Comparison of ENCODE assay signal across 18 cellular contexts in the genomic region with DNA sequence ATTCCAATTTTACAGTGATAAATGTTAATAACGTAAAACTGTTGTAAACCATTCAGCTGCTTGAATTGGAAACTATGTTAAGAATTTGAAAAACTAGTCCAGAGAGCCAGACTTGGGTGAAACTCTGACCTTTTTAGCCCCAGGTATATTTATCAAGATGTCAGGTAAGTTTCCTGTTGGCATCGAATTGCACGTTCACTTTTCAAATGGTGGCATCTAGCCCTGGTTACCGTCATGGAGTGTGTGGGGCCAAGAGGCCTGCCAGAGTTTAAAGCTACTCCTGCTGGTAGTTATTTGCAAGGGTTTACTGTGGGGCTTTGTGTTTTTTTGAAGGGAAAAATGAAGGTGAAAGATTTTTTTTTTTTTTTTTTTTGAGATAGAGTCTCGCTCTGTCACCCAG.
"Had no signal": no experiment of that assay in that cellular context is flagged by ENCODE, and none has a peak within 500 bp of the region (broad histone marks: within the 10 kb centered on the region; RNA-seq: fewer than 3 reads in every experiment).

No MANE protein-coding gene starts in this region.

- DNase-seq: activated CD4-positive, alpha-beta T cell treated with anti-CD3 and anti-CD28 coated beads, Interleukin-2, amount 50 U/mL, for 1 hour; activated naive CD4-positive, alpha-beta T cell treated with anti-CD3 and anti-CD28 coated beads, Interleukin-2, amount 50 U/mL, for 16 hours; caudate nucleus; cortex of kidney; effector CD8-positive, alpha-beta T cell; mucosa of descending colon; naive thymus-derived CD8-positive, alpha-beta T cell; nucleus accumbens; stimulated activated CD4-positive, alpha-beta T cell treated with anti-CD3 and anti-CD28 coated beads, Interleukin-12 subunit alpha, Interleukin-12 subunit beta, amount 100 ng/mL, for 4 hours; stimulated activated naive CD4-positive, alpha-beta T cell; substantia nigra; T-helper 17 cell; transverse colon had no signal

- FAIRE-seq: TTC549 had no signal

- H3K27me3 ChIP-seq: hepatocyte, transverse colon had no signal

- H3K9me3 ChIP-seq: mucosa of descending colon, prostate gland, transverse colon had no signal

- H3K4me3 ChIP-seq: hepatocyte, mucosa of descending colon, prostate gland, transverse colon had no signal

- H3K4me1 ChIP-seq: prostate gland, transverse colon had no signal

- ATAC-seq: mucosa of descending colon; naive thymus-derived CD8-positive, alpha-beta T cell; sciatic nerve; T-helper 17 cell had no signal

- H3K27ac ChIP-seq: epithelial cell of prostate, hepatocyte, prostate gland, transverse colon had no signal
